In the genomic region with DNA sequence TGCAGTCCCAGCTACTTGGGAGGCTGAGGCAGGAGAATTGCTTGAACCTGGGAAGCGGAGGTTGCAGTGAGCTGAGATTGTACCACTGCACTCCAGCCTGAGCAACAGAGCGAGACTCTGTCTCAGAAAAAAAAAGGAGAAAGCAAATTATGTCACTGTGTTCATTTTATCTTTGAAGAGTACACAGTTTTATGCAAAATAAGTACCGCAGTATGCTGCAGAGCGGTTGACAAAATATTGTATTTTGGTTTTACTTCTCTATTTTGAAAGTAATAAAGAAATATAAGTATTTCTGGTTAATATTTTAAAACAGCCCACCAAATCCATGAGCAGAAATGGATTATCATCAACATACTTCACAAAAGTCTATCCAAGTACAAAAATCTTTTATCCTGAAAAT, we compare ENCODE assay signal across 8 cellular contexts.
A peak's percentile ranks its signal among the peaks of the same experiment; 100 is the strongest.
DNase-seq lines count a peak whose midpoint lies in the region; ATAC-seq and TF ChIP-seq lines count a peak whose summit lies in the region.
"Not testable (repeated sequence)": the region's sequence is repeated elsewhere in the genome, so short reads cannot be mapped to it uniquely, and the experiment has no call there.

No MANE protein-coding gene starts in this region.

- peak; percentile 63 for DNase-seq in GM06990 (ENCODE audit: extremely low read depth, insufficient read length)
- DNase-seq in germinal center (ENCODE audit: low spot score), result peak; percentile 53

- peaks cover 31% of the 10 kb centered on the region for H3K4me1 ChIP-seq in Loucy (ENCODE audit: insufficient read depth, low read length, poor library complexity, severe bottlenecking)

- not testable (repeated sequence) for TF ChIP-seq CTCF in GM06990 (IDR thresholded peaks at IDR 0.05; ENCODE audit: insufficient read depth, low read length, poor library complexity, severe bottlenecking); Loucy (conservative IDR thresholded peaks at IDR 0.05; ENCODE audit: low read length)

- H3F3A ChIP-seq in Loucy (ENCODE audit: low read depth), result not testable (repeated sequence)

- H3K9me3 ChIP-seq in Loucy (ENCODE audit: insufficient read depth, low read depth, low read length), result not testable (repeated sequence)

- H3K4me2 ChIP-seq in Loucy (ENCODE audit: low read depth, low read length, poor library complexity, severe bottlenecking), result peak overlapping the region; percentile 71

- peaks cover 96% of the 10 kb centered on the region for H3K79me2 ChIP-seq in Loucy (ENCODE audit: insufficient read depth, low read length)

- not testable (repeated sequence) for H2AFZ ChIP-seq in Loucy (ENCODE audit: low read length)

- ATAC-seq in GM18511 (IDR thresholded peaks at IDR 0.05; ENCODE audit: unreplicated experiment) (peak; percentile 48), GM19043 (IDR thresholded peaks at IDR 0.05; ENCODE audit: low read depth, unreplicated experiment) (peak; percentile 56), GM21723 (IDR thresholded peaks at IDR 0.05; ENCODE audit: unreplicated experiment) (peak; percentile 31), HG02938 (IDR thresholded peaks at IDR 0.05; ENCODE audit: unreplicated experiment) (peak; percentile 59), HG03432 (IDR thresholded peaks at IDR 0.05; ENCODE audit: unreplicated experiment) (peak; percentile 67)

- H3K9ac ChIP-seq in Loucy (ENCODE audit: low read depth, low read length, poor library complexity, severe bottlenecking), result not testable (repeated sequence)

- peaks cover 63% of the 10 kb centered on the region for H4K20me1 ChIP-seq in Loucy (ENCODE audit: insufficient read depth, low read length, poor library complexity, severe bottlenecking)

- H3K27me3 ChIP-seq in GM06990 (replicated peaks; ENCODE audit: control insufficient read depth, insufficient read depth, low read length); Loucy (ENCODE audit: insufficient read depth, low read length, poor library complexity, severe bottlenecking): not testable (repeated sequence)

- H3K9me2 ChIP-seq in Loucy (replicated peaks; ENCODE audit: low read depth, low read length), result not testable (repeated sequence)

- H3K4me3 ChIP-seq in GM06990 (replicated peaks; ENCODE audit: low read depth, low read length); Loucy (ENCODE audit: low read length, poor library complexity, severe bottlenecking): not testable (repeated sequence)

- not testable (repeated sequence) for H3K36me3 ChIP-seq in GM06990 (ENCODE audit: control insufficient read depth, insufficient read depth, low read length); Loucy (ENCODE audit: insufficient read depth, low read length)
